ENCODE assay signal across 1 cellular context in the genomic region with DNA sequence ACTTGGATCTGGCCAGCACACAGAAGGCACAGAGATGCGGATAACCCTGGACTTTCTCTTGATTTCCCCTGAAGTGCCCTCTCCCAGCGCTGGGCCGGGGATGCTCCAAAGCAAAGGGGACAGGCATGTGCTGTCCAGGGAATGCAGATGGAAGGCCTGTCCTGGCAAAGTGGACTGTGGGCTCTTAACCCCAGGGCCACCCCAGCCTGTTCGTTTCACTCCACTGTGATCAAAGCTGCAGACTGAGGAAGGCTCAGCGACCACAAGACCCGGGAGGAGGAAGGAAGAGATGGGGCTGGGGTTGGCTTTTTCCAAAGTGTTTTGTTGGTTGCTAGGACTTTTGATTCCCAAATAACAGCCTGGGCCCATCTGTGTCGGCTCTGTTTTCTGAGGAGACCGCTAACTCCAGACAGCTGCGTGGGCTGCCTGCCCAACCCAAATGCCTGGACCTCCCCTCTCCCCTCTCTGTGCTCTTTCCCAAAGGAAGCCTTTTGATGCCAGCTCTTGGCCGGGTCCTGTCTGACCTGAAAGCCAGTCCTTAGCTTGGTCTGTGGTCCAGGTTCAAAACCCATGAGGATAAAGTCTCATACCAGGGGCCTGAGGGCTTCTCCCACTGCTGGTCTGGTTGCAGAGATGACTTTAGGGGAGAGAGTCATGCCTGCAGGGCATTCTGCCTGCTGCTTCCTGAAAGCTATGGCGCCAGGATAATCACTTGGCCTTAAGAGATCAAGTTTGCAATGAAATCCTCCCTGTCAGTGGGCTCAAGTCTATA.
TF ChIP-seq lines count a peak whose summit lies in the region.

No MANE protein-coding gene starts in this region.

TF ChIP-seq in SK-N-SH treated with all-trans-retinoic acid at 6 μM for 48 hours, 23 proteins besides CTCF, POLR2A, EP300 and RAD21 (continued from another document):
- TF ChIP-seq, protein P1, sequence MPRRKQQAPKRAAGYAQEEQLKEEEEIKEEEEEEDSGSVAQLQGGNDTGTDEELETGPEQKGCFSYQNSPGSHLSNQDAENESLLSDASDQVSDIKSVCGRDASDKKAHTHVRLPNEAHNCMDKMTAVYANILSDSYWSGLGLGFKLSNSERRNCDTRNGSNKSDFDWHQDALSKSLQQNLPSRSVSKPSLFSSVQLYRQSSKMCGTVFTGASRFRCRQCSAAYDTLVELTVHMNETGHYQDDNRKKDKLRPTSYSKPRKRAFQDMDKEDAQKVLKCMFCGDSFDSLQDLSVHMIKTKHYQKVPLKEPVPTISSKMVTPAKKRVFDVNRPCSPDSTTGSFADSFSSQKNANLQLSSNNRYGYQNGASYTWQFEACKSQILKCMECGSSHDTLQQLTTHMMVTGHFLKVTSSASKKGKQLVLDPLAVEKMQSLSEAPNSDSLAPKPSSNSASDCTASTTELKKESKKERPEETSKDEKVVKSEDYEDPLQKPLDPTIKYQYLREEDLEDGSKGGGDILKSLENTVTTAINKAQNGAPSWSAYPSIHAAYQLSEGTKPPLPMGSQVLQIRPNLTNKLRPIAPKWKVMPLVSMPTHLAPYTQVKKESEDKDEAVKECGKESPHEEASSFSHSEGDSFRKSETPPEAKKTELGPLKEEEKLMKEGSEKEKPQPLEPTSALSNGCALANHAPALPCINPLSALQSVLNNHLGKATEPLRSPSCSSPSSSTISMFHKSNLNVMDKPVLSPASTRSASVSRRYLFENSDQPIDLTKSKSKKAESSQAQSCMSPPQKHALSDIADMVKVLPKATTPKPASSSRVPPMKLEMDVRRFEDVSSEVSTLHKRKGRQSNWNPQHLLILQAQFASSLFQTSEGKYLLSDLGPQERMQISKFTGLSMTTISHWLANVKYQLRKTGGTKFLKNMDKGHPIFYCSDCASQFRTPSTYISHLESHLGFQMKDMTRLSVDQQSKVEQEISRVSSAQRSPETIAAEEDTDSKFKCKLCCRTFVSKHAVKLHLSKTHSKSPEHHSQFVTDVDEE (CRISPR knock-in tag; IDR thresholded peaks at IDR 0.05), result no peak
- no peak for TF ChIP-seq ZC3H10 (CRISPR knock-in tag; IDR thresholded peaks at IDR 0.05)
- no peak for TF ChIP-seq TCF4 (CRISPR knock-in tag; IDR thresholded peaks at IDR 0.05; ENCODE audit: borderline replicate concordance)
- TF ChIP-seq, protein P2, sequence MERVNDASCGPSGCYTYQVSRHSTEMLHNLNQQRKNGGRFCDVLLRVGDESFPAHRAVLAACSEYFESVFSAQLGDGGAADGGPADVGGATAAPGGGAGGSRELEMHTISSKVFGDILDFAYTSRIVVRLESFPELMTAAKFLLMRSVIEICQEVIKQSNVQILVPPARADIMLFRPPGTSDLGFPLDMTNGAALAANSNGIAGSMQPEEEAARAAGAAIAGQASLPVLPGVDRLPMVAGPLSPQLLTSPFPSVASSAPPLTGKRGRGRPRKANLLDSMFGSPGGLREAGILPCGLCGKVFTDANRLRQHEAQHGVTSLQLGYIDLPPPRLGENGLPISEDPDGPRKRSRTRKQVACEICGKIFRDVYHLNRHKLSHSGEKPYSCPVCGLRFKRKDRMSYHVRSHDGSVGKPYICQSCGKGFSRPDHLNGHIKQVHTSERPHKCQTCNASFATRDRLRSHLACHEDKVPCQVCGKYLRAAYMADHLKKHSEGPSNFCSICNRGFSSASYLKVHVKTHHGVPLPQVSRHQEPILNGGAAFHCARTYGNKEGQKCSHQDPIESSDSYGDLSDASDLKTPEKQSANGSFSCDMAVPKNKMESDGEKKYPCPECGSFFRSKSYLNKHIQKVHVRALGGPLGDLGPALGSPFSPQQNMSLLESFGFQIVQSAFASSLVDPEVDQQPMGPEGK (CRISPR knock-in tag; IDR thresholded peaks at IDR 0.05; ENCODE audit: borderline replicate concordance), result no peak
